18 cellular contexts compared by ENCODE assay signal in genomic region chr17:45396496-45397205, GRCh38.
"Had no signal": no experiment of that assay in that cellular context is flagged by ENCODE, and none has a peak within 500 bp of the region (broad histone marks: within the 10 kb centered on the region; RNA-seq: fewer than 3 reads in every experiment).

No MANE protein-coding gene starts in this region.

- ATAC-seq: activated CD8-positive, alpha-beta memory T cell treated with anti-CD3 and anti-CD28 coated beads, Interleukin-2, amount 10 ng/mL, durations not matched to agents 7 days and 5 days had no signal

- H3K4me3 ChIP-seq: colonic mucosa had no signal

- H3K27me3 ChIP-seq: colonic mucosa, neutrophil had no signal

- H3K27ac ChIP-seq: colonic mucosa, neutrophil had no signal

- H3K9me3 ChIP-seq: colonic mucosa, neutrophil had no signal

- H3K4me1 ChIP-seq: colonic mucosa had no signal

- FAIRE-seq: frontal cortex had no signal

- DNase-seq: activated CD4-positive, alpha-beta memory T cell treated with anti-CD3 and anti-CD28 coated beads, Interleukin-2, amount 10 ng/mL, durations not matched to agents 7 days and 5 days; activated CD4-positive, alpha-beta T cell treated with anti-CD3 and anti-CD28 coated beads for 4 hours; activated CD8-positive, alpha-beta memory T cell treated with anti-CD3 and anti-CD28 coated beads, Interleukin-2, amount 10 ng/mL, durations not matched to agents 7 days and 5 days; activated naive CD4-positive, alpha-beta T cell treated with anti-CD3 and anti-CD28 coated beads for 36 hours; aorta; colonic mucosa; erythroblast; hypothalamus; islet precursor cell; midbrain; naive B cell; stimulated activated naive CD4-positive, alpha-beta T cell; substantia nigra; SW 1271; T-helper 2 cell; trophoblast cell had no signal
